ENCODE assay signal across 18 cellular contexts in the genomic region with DNA sequence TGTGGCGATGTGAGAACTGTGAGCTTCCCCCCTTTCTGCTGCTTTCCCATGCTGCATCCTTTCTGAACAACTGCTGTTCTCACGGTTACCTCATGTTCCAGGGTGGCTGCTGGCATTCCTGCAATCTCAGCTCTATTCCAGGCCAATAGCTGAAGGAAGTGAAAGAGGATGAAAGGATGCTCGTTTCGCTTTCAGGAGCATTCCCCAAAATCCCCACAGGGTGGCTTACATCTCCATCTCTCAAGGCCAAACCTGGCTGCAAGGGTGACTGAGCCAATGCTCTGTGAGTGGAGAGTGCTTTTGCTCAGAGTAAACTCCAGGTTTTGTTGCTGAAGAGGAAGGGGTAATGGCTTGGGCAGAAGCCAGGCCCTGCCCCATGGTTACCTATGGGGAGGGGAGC.
DNase-seq lines count a peak whose midpoint lies in the region; ATAC-seq and TF ChIP-seq lines count a peak whose summit lies in the region.
"Had no signal": no experiment of that assay in that cellular context is flagged by ENCODE, and none has a peak within 500 bp of the region (broad histone marks: within the 10 kb centered on the region; RNA-seq: fewer than 3 reads in every experiment).

No MANE protein-coding gene starts in this region.

- no peaks in the 10 kb centered on the region for H3K27me3 ChIP-seq in WERI-Rb-1 (ENCODE audit: insufficient read depth, low read depth, severe bottlenecking)
- peaks cover 0 to 66% (median 12%) of the 10 kb centered on the region in 3 donors for H3K27me3 ChIP-seq in stomach

- DNase-seq in A172 (ENCODE audit: low spot score) = peak; percentile 0
- peak; percentile 29 for DNase-seq in Daoy (ENCODE audit: low read depth)
- DNase-seq in NCI-H1694 treated with DMSO at 0.1 percent for 48 hours (lab: John Stamatoyannopoulos, UW) = peak; percentile 15
- no peak for DNase-seq in WERI-Rb-1
- no peak for DNase-seq in stomach
- DNase-seq in cortex of kidney (lab: John Stamatoyannopoulos, UW) = no peak
- DNase-seq: activated CD8-positive, alpha-beta T cell treated with anti-CD3 and anti-CD28 coated beads for 36 hours; activated gamma-delta T cell treated with Interleukin-2 at 50 U/mL for 16 hours; head of caudate nucleus; left colon; natural killer cell; NCI-H1930; stimulated activated CD4-positive, alpha-beta T cell treated with anti-CD3 and anti-CD28 coated beads, Interleukin-4, amount 100 ng/mL, for 4 hours; stimulated activated naive CD4-positive, alpha-beta T cell treated with Interleukin-2 at 50 U/mL for 16 hours had no signal

- H3K36me3 ChIP-seq in WERI-Rb-1 (no peaks in the 10 kb centered on the region), stomach (no peaks in the 10 kb centered on the region)
- H3K36me3 ChIP-seq: breast epithelium had no signal

- H3K4me3 ChIP-seq in WERI-Rb-1 (ENCODE audit: low read depth, low read length) (no peak overlapping the region), stomach (no peak overlapping the region)
- H3K4me3 ChIP-seq: breast epithelium had no signal

- TF ChIP-seq EP300 in stomach (IDR thresholded peaks at IDR 0.05) = no peak

- H3K27ac ChIP-seq in WERI-Rb-1 (no peak overlapping the region), stomach (no peak overlapping the region)
- H3K27ac ChIP-seq: breast epithelium had no signal

- TF ChIP-seq CTCF in WERI-Rb-1 (IDR thresholded peaks at IDR 0.05; ENCODE audit: low read depth, low read length) (peak; percentile 34; the same call in 1 of the 2 replicates), stomach (IDR thresholded peaks at IDR 0.05) (no peak)

- intact Hi-C loops in stomach (cut with DNase I; ENCODE audit: low total_unique reads) = no loop called here

- ATAC-seq in GM21723 (IDR thresholded peaks at IDR 0.05; ENCODE audit: unreplicated experiment) = no peak
- ATAC-seq in GM19463 (IDR thresholded peaks at IDR 0.05; ENCODE audit: unreplicated experiment) = no peak
- ATAC-seq: activated CD8-positive, alpha-beta T cell treated with anti-CD3 and anti-CD28 coated beads for 36 hours; left colon; natural killer cell; sciatic nerve had no signal

- WGBS in stomach, 5 donors = 52 to 61% (median 54%) methylated on average over 4 of the region's 4 CpGs

- TF ChIP-seq POLR2A in stomach (IDR thresholded peaks at IDR 0.05) = no peak

- H3K4me1 ChIP-seq in stomach = no peaks in the 10 kb centered on the region
- H3K4me1 ChIP-seq: breast epithelium had no signal

- H3K9me3 ChIP-seq in WERI-Rb-1 (ENCODE audit: severe bottlenecking) (no peaks in the 10 kb centered on the region), stomach (peaks cover 0 to 10% (median 6%) of the 10 kb centered on the region in 4 donors)

Comparison
In these comparisons a context has a peak if more than half of its experiments do, and no peak if none do; other contexts are left out.
1. DNase-seq: peak in A172 (single experiment), Daoy (single experiment) and NCI-H1694 treated with DMSO at 0.1 percent for 48 hours (single experiment); none in WERI-Rb-1 (single experiment), stomach (single experiment) and cortex of kidney (single experiment).